Comparison of ENCODE assay signal across 8 cellular contexts in genomic region chr3:43389388-43390254, GRCh38.
A peak's percentile ranks its signal among the peaks of the same experiment; 100 is the strongest.
DNase-seq lines count a peak whose midpoint lies in the region; ATAC-seq and TF ChIP-seq lines count a peak whose summit lies in the region.

No MANE protein-coding gene starts in this region.

- peak overlapping the region; percentile 60 to 81 (median 68) for H3K4me3 Mint-ChIP-seq in CD4-positive, alpha-beta memory T cell
- H3K4me3 Mint-ChIP-seq in activated CD8-positive, alpha-beta memory T cell treated with anti-CD3 and anti-CD28 coated beads, Interleukin-2, amount 10 ng/mL, durations not matched to agents 7 days and 5 days = peak overlapping the region; percentile 37

- peaks cover 61% of the 10 kb centered on the region for H3K4me1 ChIP-seq in CD4-positive, alpha-beta memory T cell (ENCODE audit: insufficient read depth, low read length)
- H3K4me1 ChIP-seq in esophagus (ENCODE audit: control insufficient read depth in 2 of 2, insufficient read depth in 2 of 2, low read length in 1 of 2) (peaks cover 0 to 3% of the 10 kb centered on the region in 2 donors), gastrocnemius medialis (peaks cover 21 to 32% of the 10 kb centered on the region in 2 donors)

- H3K4me1 Mint-ChIP-seq in CD4-positive, alpha-beta memory T cell = peaks cover 66 to 97% (median 79%) of the 10 kb centered on the region in 4 donors
- peaks cover 30% of the 10 kb centered on the region for H3K4me1 Mint-ChIP-seq in activated CD8-positive, alpha-beta memory T cell treated with anti-CD3 and anti-CD28 coated beads, Interleukin-2, amount 10 ng/mL, durations not matched to agents 7 days and 5 days

- intact Hi-C loops in CD4-positive, alpha-beta memory T cell (cut with micrococcal nuclease) = loop anchor here (2.0 kb wide), 1 partner anchor 87 kb away; no protein-coding TSS in a partner anchor
- intact Hi-C loops in gastrocnemius medialis (cut with DNase I; ENCODE audit: low total_unique reads) = no loop called here

- in situ Hi-C loops in gastrocnemius medialis (cut with MboI; ENCODE audit: low sequenced_read_pairs in 4 of 4) = no loop called here

- DNase-seq in CD4-positive, alpha-beta memory T cell = peak; percentile 84 to 92 (median 87)
- peak; percentile 90 for DNase-seq in LHCN-M2 (ENCODE audit: low read depth)
- DNase-seq in activated CD8-positive, alpha-beta memory T cell treated with anti-CD3 and anti-CD28 coated beads, Interleukin-2, amount 10 ng/mL, durations not matched to agents 7 days and 5 days = peak; percentile 90
- no peak for DNase-seq in gastrocnemius medialis
- DNase-seq in NCI-H446 (lab: John Stamatoyannopoulos, UW) = no peak
- no peak for DNase-seq in HUDEP-2 (lab: John Stamatoyannopoulos, UW; ENCODE audit: unreplicated experiment in 76 of 76)

- H3K27ac ChIP-seq in CD4-positive, alpha-beta memory T cell (ENCODE audit: low read depth, low read length) = peak overlapping the region; percentile 64
- H3K27ac ChIP-seq in esophagus (ENCODE audit: low read depth in 2 of 2, low read length in 1 of 2) (peak overlapping the region; percentile 80 to 84), gastrocnemius medialis (peak overlapping the region; percentile 57 to 78 (median 68))

- peak overlapping the region; percentile 85 to 98 (median 96) for H3K27ac Mint-ChIP-seq in CD4-positive, alpha-beta memory T cell
- H3K27ac Mint-ChIP-seq in activated CD8-positive, alpha-beta memory T cell treated with anti-CD3 and anti-CD28 coated beads, Interleukin-2, amount 10 ng/mL, durations not matched to agents 7 days and 5 days = peak overlapping the region; percentile 93

- no peaks in the 10 kb centered on the region for H3K27me3 ChIP-seq in CD4-positive, alpha-beta memory T cell (ENCODE audit: insufficient read depth, low read length)
- H3K27me3 ChIP-seq in esophagus (ENCODE audit: control insufficient read depth in 1 of 2, insufficient read depth in 2 of 2, low read length in 2 of 2) (no peaks in the 10 kb centered on the region), gastrocnemius medialis (no peaks in the 10 kb centered on the region)

- TF ChIP-seq CTCF in gastrocnemius medialis (IDR thresholded peaks at IDR 0.05 in 4 of 5, conservative IDR thresholded peaks at IDR 0.05 in 1 of 5) = no peak

- H3K9me3 ChIP-seq in CD4-positive, alpha-beta memory T cell (ENCODE audit: control insufficient read depth in 1 of 2, low read length in 2 of 2) = no peaks in the 10 kb centered on the region
- no peaks in the 10 kb centered on the region for H3K9me3 ChIP-seq in esophagus (ENCODE audit: control insufficient read depth in 2 of 2, insufficient read depth in 1 of 2, low read depth in 1 of 2, low read length in 1 of 2)
- no peaks in the 10 kb centered on the region for H3K9me3 ChIP-seq in gastrocnemius medialis

- peaks cover 0 to 7% (median under 1%) of the 10 kb centered on the region in 8 donors for H3K9me3 Mint-ChIP-seq in CD4-positive, alpha-beta memory T cell
- no peaks in the 10 kb centered on the region for H3K9me3 Mint-ChIP-seq in activated CD8-positive, alpha-beta memory T cell treated with anti-CD3 and anti-CD28 coated beads, Interleukin-2, amount 10 ng/mL, durations not matched to agents 7 days and 5 days (ENCODE audit: low read depth)

- no peak for TF ChIP-seq POLR2A in gastrocnemius medialis (IDR thresholded peaks at IDR 0.05)

- POLR2A ChIA-PET in CD4-positive, alpha-beta memory T cell (lab: Charles Lee; ENCODE audit: partially characterized antibody) = interaction anchor here (0.6 to 3.8 kb wide), 31 partner anchors 9 to 888 kb away, joined by 3 to 44 read pairs (median 5); partner anchors contain the start of gene SNRK

- CTCF ChIA-PET in CD4-positive, alpha-beta memory T cell (lab: Charles Lee; ENCODE audit: partially characterized antibody) = interaction anchor here (0.8 to 6.0 kb wide), 14 partner anchors 11 to 428 kb away, joined by 3 to 58 read pairs (median 7); partner anchors contain the start of gene SNRK
- CTCF ChIA-PET in activated CD8-positive, alpha-beta memory T cell treated with anti-CD3 and anti-CD28 coated beads, Interleukin-2, amount 10 ng/mL, durations not matched to agents 7 days and 5 days (lab: Charles Lee) = interaction anchor here (1.1 to 2.4 kb wide), 10 partner anchors 10 to 428 kb away, joined by 3 to 15 read pairs (median 4); no protein-coding TSS in a partner anchor

- peak overlapping the region in 1 of 2 donors; percentile 48 for H3K4me3 ChIP-seq in CD4-positive, alpha-beta memory T cell (ENCODE audit: low read length in 2 of 2)
- H3K4me3 ChIP-seq in esophagus (ENCODE audit: low read depth in 1 of 2, low read length in 2 of 2) (no peak overlapping the region), gastrocnemius medialis (no peak overlapping the region)

- ATAC-seq in activated CD8-positive, alpha-beta memory T cell treated with anti-CD3 and anti-CD28 coated beads, Interleukin-2, amount 10 ng/mL, durations not matched to agents 7 days and 5 days = peak; percentile 95
- ATAC-seq in gastrocnemius medialis = peak; percentile 52 to 66
- no peak for ATAC-seq in GM21515 (IDR thresholded peaks at IDR 0.05; ENCODE audit: unreplicated experiment)

- no peaks in the 10 kb centered on the region for H3K36me3 Mint-ChIP-seq in CD4-positive, alpha-beta memory T cell
- peaks cover 6% of the 10 kb centered on the region for H3K36me3 Mint-ChIP-seq in activated CD8-positive, alpha-beta memory T cell treated with anti-CD3 and anti-CD28 coated beads, Interleukin-2, amount 10 ng/mL, durations not matched to agents 7 days and 5 days

- no peaks in the 10 kb centered on the region for H3K27me3 Mint-ChIP-seq in CD4-positive, alpha-beta memory T cell
- no peaks in the 10 kb centered on the region for H3K27me3 Mint-ChIP-seq in activated CD8-positive, alpha-beta memory T cell treated with anti-CD3 and anti-CD28 coated beads, Interleukin-2, amount 10 ng/mL, durations not matched to agents 7 days and 5 days

- H3K36me3 ChIP-seq in CD4-positive, alpha-beta memory T cell (ENCODE audit: insufficient read depth, low read length) = no peaks in the 10 kb centered on the region
- H3K36me3 ChIP-seq in esophagus (ENCODE audit: control insufficient read depth in 2 of 2, insufficient read depth in 2 of 2, low read length in 1 of 2) (no peaks in the 10 kb centered on the region), gastrocnemius medialis (no peaks in the 10 kb centered on the region)

- 59 to 63% methylated on average over 10 of the region's 10 CpGs for WGBS in esophagus, 2 donors

Comparison
In these comparisons a context has a peak if more than half of its experiments do, and no peak if none do; other contexts are left out.
1. DNase-seq: peak in CD4-positive, alpha-beta memory T cell (5 of 5), LHCN-M2 (single experiment) and activated CD8-positive, alpha-beta memory T cell treated with anti-CD3 and anti-CD28 coated beads, Interleukin-2, amount 10 ng/mL, durations not matched to agents 7 days and 5 days (single experiment); none in gastrocnemius medialis (0 of 2), NCI-H446 (0 of 2) and HUDEP-2 (0 of 76).
2. Peak in every context shown above with its lines, with median percentiles within 50 percentile points of each other: H3K27ac ChIP-seq.